Comparison of ENCODE assay signal across 10 cellular contexts in genomic region chr7:101941481-101942383, GRCh38.
DNase-seq lines count a peak whose midpoint lies in the region; ATAC-seq, FAIRE-seq and TF ChIP-seq lines count a peak whose summit lies in the region.
"Had no signal": no experiment of that assay in that cellular context is flagged by ENCODE, and none has a peak within 500 bp of the region (broad histone marks: within the 10 kb centered on the region; RNA-seq: fewer than 3 reads in every experiment).

No MANE protein-coding gene starts in this region.

- no peak overlapping the region for H3K4me3 ChIP-seq in smooth muscle cell

- peaks cover 78% of the 10 kb centered on the region for H4K20me1 ChIP-seq in smooth muscle cell (ENCODE audit: low read depth)

- peak; percentile 14 to 90 for ATAC-seq in left cardiac atrium
- no peak for ATAC-seq in HG02642 (IDR thresholded peaks at IDR 0.05; ENCODE audit: poor library complexity, unreplicated experiment)
- ATAC-seq in HG02840 (IDR thresholded peaks at IDR 0.05; ENCODE audit: low FRiP score, unreplicated experiment) = no peak

- TF ChIP-seq CTCF in VCaP (conservative IDR thresholded peaks at IDR 0.05) (no peak), smooth muscle cell (IDR thresholded peaks at IDR 0.05; ENCODE audit: borderline replicate concordance, insufficient read depth, poor library complexity, severe bottlenecking) (no peak)

- H3K9ac ChIP-seq in smooth muscle cell (ENCODE audit: low read depth) = peak overlapping the region; percentile 26

- no peaks in the 10 kb centered on the region for H3K36me3 ChIP-seq in smooth muscle cell (ENCODE audit: low read depth)

- H3K27ac ChIP-seq in VCaP (peak overlapping the region; percentile 71), smooth muscle cell (ENCODE audit: low read depth) (peak overlapping the region; percentile 72)

- TF ChIP-seq POLR2A in H54 (IDR thresholded peaks at IDR 0.05; ENCODE audit: low read depth, low read length) = no peak

- peaks cover 13% of the 10 kb centered on the region for H3F3A ChIP-seq in smooth muscle cell (ENCODE audit: low read depth)

- H3K4me1 ChIP-seq in smooth muscle cell (ENCODE audit: low read depth) = peaks cover 26% of the 10 kb centered on the region

- WGBS in smooth muscle cell (ENCODE audit: low lambda C conversion rate) = 11% methylated on average over 12 of the region's 12 CpGs

- H3K4me2 ChIP-seq in smooth muscle cell = peak overlapping the region; percentile 65

- no peaks in the 10 kb centered on the region for H3K27me3 ChIP-seq in smooth muscle cell (ENCODE audit: low read depth)

- no peaks in the 10 kb centered on the region for H3K9me3 ChIP-seq in smooth muscle cell (replicated peaks; ENCODE audit: low read depth)

- intact Hi-C loops in left cardiac atrium (cut with DNase I) = no loop called here

- H3K79me2 ChIP-seq in smooth muscle cell (ENCODE audit: low read depth) = peaks cover 86% of the 10 kb centered on the region

- DNase-seq in H54 (ENCODE audit: insufficient read length, low spot score) = peak; percentile 69
- peak; percentile 50 for DNase-seq in left cardiac atrium
- no peak for DNase-seq in smooth muscle cell (lab: John Stamatoyannopoulos, UW; ENCODE audit: unreplicated experiment)
- DNase-seq in medulla oblongata (ENCODE audit: extremely low spot score) = no peak
- no peak for DNase-seq in SKM-1 (lab: John Stamatoyannopoulos, UW; ENCODE audit: unreplicated experiment)

- no peak overlapping the region for H2AFZ ChIP-seq in smooth muscle cell (ENCODE audit: low read depth)

- peak; percentile 15 for FAIRE-seq in H54 (lab: Jason Lieb, UNC)
- FAIRE-seq: islet of Langerhans, TTC549 had no signal

Comparison
In these comparisons a context has a peak if more than half of its experiments do, and no peak if none do; other contexts are left out.
1. DNase-seq: peak in H54 (single experiment) and left cardiac atrium (single experiment); none in smooth muscle cell (single experiment), medulla oblongata (single experiment) and SKM-1 (single experiment).
2. ATAC-seq: peak in left cardiac atrium (2 of 2); none in HG02642 (single experiment) and HG02840 (single experiment).